ENCODE assay signal across 22 cellular contexts in genomic region chr18:4256786-4257417, GRCh38.
"Had no signal": no experiment of that assay in that cellular context is flagged by ENCODE, and none has a peak within 500 bp of the region (broad histone marks: within the 10 kb centered on the region; RNA-seq: fewer than 3 reads in every experiment).

No MANE protein-coding gene starts in this region.

- H3K4me3 ChIP-seq: esophagus squamous epithelium, lower lobe of right lung, prostate gland, skin epidermis, suprapubic skin had no signal

- DNase-seq: cortex of kidney; effector memory CD8-positive, alpha-beta T cell; erythroblast; esophagus squamous epithelium; left ventricle myocardium superior; lower lobe of right lung; naive thymus-derived CD8-positive, alpha-beta T cell; nephron progenitor cell; nucleus accumbens; right cardiac atrium; stimulated activated CD4-positive, alpha-beta T cell treated with anti-CD3 and anti-CD28 coated beads, Interleukin-15, amount 100 ng/mL, for 24 hours; stimulated activated CD4-positive, alpha-beta T cell treated with anti-CD3 and anti-CD28 coated beads, Interleukin-4, amount 100 ng/mL, for 1 hour; stimulated activated CD8-positive, alpha-beta memory T cell treated with anti-CD3 and anti-CD28 coated beads, Interleukin-4, amount 100 ng/mL, for 48 hours; stimulated activated naive CD4-positive, alpha-beta T cell; stimulated activated naive CD8-positive, alpha-beta T cell treated with anti-CD3 and anti-CD28 coated beads, Interleukin-15, amount 100 ng/mL, for 72 hours; trophoblast cell had no signal

- H3K4me1 ChIP-seq: esophagus squamous epithelium, lower lobe of right lung, prostate gland, suprapubic skin had no signal

- H3K9me3 ChIP-seq: esophagus squamous epithelium, lower lobe of right lung, prostate gland, suprapubic skin had no signal

- ATAC-seq: effector memory CD8-positive, alpha-beta T cell; left ventricle myocardium superior; lower lobe of right lung; naive thymus-derived CD8-positive, alpha-beta T cell; right cardiac atrium; stimulated activated naive CD8-positive, alpha-beta T cell treated with anti-CD3 and anti-CD28 coated beads, Interleukin-15, amount 100 ng/mL, for 72 hours had no signal

- FAIRE-seq: endometrium, frontal cortex, keratinocyte had no signal

- H3K27me3 ChIP-seq: esophagus squamous epithelium, suprapubic skin had no signal

- H3K27ac ChIP-seq: esophagus squamous epithelium, lower lobe of right lung, prostate gland, skin epidermis, suprapubic skin had no signal

- H3K36me3 ChIP-seq: esophagus squamous epithelium, lower lobe of right lung, prostate gland, suprapubic skin had no signal
